1 cellular context compared by ENCODE assay signal in the genomic region with DNA sequence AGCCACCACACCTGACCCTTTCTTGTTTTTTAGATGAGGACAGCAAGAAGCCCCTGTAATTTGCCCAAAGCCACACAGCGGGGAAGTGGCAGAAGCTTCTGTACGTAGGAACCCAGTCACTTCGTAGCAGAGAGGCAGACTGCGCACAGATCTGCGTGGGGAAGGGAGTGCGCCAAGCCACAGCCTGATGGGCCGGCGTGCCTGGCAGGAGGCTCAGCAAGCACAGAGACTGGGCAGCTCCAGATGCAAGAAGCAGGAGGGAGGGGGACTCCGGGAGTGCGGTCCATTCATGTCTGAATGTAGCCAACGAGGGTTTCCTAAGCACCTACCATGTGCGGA.
TF ChIP-seq lines count a peak whose summit lies in the region.

No MANE protein-coding gene starts in this region.

TF ChIP-seq in H1, 55 proteins besides CTCF, POLR2A, EP300 and RAD21:
- TF ChIP-seq TBP (IDR thresholded peaks at IDR 0.05; ENCODE audit: low read depth, low read length) = no peak
- TF ChIP-seq EGR1 (IDR thresholded peaks at IDR 0.05; ENCODE audit: borderline replicate concordance, low read depth, low read length) = no peak
- TF ChIP-seq SAP30 (IDR thresholded peaks at IDR 0.05; ENCODE audit: insufficient read depth, insufficient replicate concordance, low read length) = no peak
- TF ChIP-seq SIN3A (conservative IDR thresholded peaks at IDR 0.05 in 1 of 2, IDR thresholded peaks at IDR 0.05 in 1 of 2; ENCODE audit: low read depth in 1 of 2, low read length in 2 of 2) = no peak
- TF ChIP-seq FOSL1 (IDR thresholded peaks at IDR 0.05; ENCODE audit: insufficient read depth, low read depth, low read length) = no peak
- no peak for TF ChIP-seq HDAC6 (IDR thresholded peaks at IDR 0.05; ENCODE audit: low read depth, low read length)
- TF ChIP-seq TEAD4 (IDR thresholded peaks at IDR 0.05; ENCODE audit: low read depth, low read length) = no peak
- TF ChIP-seq KDM5A (IDR thresholded peaks at IDR 0.05; ENCODE audit: low read length) = no peak
- no peak for TF ChIP-seq KDM1A (IDR thresholded peaks at IDR 0.05; ENCODE audit: borderline replicate concordance, low read length)
- no peak for TF ChIP-seq JUND (IDR thresholded peaks at IDR 0.05; ENCODE audit: low read length)
- no peak for TF ChIP-seq TCF12 (IDR thresholded peaks at IDR 0.05; ENCODE audit: low read depth, low read length)
- TF ChIP-seq, protein P1, sequence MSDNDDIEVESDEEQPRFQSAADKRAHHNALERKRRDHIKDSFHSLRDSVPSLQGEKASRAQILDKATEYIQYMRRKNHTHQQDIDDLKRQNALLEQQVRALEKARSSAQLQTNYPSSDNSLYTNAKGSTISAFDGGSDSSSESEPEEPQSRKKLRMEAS (IDR thresholded peaks at IDR 0.05) = no peak
